In genomic region chrX:132216806-132217202, GRCh38 we compare ENCODE assay signal across 8 cellular contexts. TPM values are rescaled to one million over a fixed set of nuclear protein-coding genes. Genes with fewer than 3 reads are reported as not detected.
DNase-seq lines count a peak whose midpoint lies in the region; ATAC-seq and TF ChIP-seq lines count a peak whose summit lies in the region.

No MANE protein-coding gene starts in this region.

- POLR2A ChIA-PET in activated CD8-positive, alpha-beta T cell treated with anti-CD3 and anti-CD28 coated beads for 36 hours (lab: Charles Lee) = interaction anchor here (0.7 to 1.6 kb wide), 3 partner anchors 13 to 193 kb away, joined by 3 to 4 read pairs (median 3); no protein-coding TSS in a partner anchor

- H3K4me3 ChIP-seq in skeletal muscle tissue (ENCODE audit: low read length in 3 of 3) = peak overlapping the region; percentile 74 to 82 (median 74)

- peaks cover 9 to 19% (median 10%) of the 10 kb centered on the region in 3 donors for H3K4me1 ChIP-seq in skeletal muscle tissue (ENCODE audit: control insufficient read depth in 3 of 3, insufficient read depth in 3 of 3, low read length in 3 of 3)

- DNase-seq in activated CD4-positive, alpha-beta T cell treated with anti-CD3 and anti-CD28 coated beads for 4 hours = peak; percentile 15 to 20
- no peak for DNase-seq in activated CD4-positive, alpha-beta T cell treated with anti-CD3 and anti-CD28 coated beads for 1 hour
- DNase-seq in activated CD8-positive, alpha-beta T cell treated with anti-CD3 and anti-CD28 coated beads for 36 hours = peak; percentile 34
- peak; percentile 13 for DNase-seq in glomerular visceral epithelial cell (ENCODE audit: extremely low spot score)
- DNase-seq in medulla oblongata (ENCODE audit: extremely low spot score) = no peak

- peak overlapping the region; percentile 88 for H3K4me3 Mint-ChIP-seq in activated CD8-positive, alpha-beta T cell treated with anti-CD3 and anti-CD28 coated beads for 36 hours

- CTCF ChIA-PET in activated CD8-positive, alpha-beta T cell treated with anti-CD3 and anti-CD28 coated beads for 36 hours (lab: Charles Lee) = interaction anchor here (1.0 kb wide), 1 partner anchor 124 kb away, joined by 3 read pairs; no protein-coding TSS in a partner anchor

- peak overlapping the region; percentile 92 for H3K27ac ChIP-seq in skeletal muscle tissue (ENCODE audit: low read depth, low read length)

- no peaks in the 10 kb centered on the region for H3K27me3 ChIP-seq in skeletal muscle tissue (ENCODE audit: control insufficient read depth in 3 of 3, insufficient read depth in 3 of 3, low read length in 3 of 3)

- peaks cover 30% of the 10 kb centered on the region for H3K4me1 Mint-ChIP-seq in activated CD8-positive, alpha-beta T cell treated with anti-CD3 and anti-CD28 coated beads for 36 hours (ENCODE audit: low read depth)

- H3K27me3 Mint-ChIP-seq in activated CD8-positive, alpha-beta T cell treated with anti-CD3 and anti-CD28 coated beads for 36 hours = no peaks in the 10 kb centered on the region

- H3K9ac ChIP-seq in skeletal muscle tissue (ENCODE audit: low read depth in 1 of 3, low read length in 3 of 3) = peak overlapping the region; percentile 43 to 81 (median 70)

- no peak for TF ChIP-seq CTCF in activated CD8-positive, alpha-beta T cell treated with anti-CD3 and anti-CD28 coated beads for 36 hours (IDR thresholded peaks at IDR 0.05)

- H3K36me3 Mint-ChIP-seq in activated CD8-positive, alpha-beta T cell treated with anti-CD3 and anti-CD28 coated beads for 36 hours (ENCODE audit: low read depth) = peaks cover 21% of the 10 kb centered on the region

- no peaks in the 10 kb centered on the region for H3K9me3 ChIP-seq in skeletal muscle tissue (ENCODE audit: control insufficient read depth in 3 of 3, low read length in 3 of 3)

- intact Hi-C loops in activated CD8-positive, alpha-beta T cell treated with anti-CD3 and anti-CD28 coated beads for 36 hours (cut with micrococcal nuclease) = loop anchor here (10.0 kb wide), 2 partner anchors 268 to 382 kb away; partner anchors contain the start of gene MBNL3

- no peaks in the 10 kb centered on the region for H3K9me3 Mint-ChIP-seq in activated CD8-positive, alpha-beta T cell treated with anti-CD3 and anti-CD28 coated beads for 36 hours

- H3K27ac Mint-ChIP-seq in activated CD8-positive, alpha-beta T cell treated with anti-CD3 and anti-CD28 coated beads for 36 hours = peak overlapping the region; percentile 93

- ATAC-seq in HG03457 (IDR thresholded peaks at IDR 0.05; ENCODE audit: unreplicated experiment) (peak; percentile 12), GM18519 (IDR thresholded peaks at IDR 0.05; ENCODE audit: low FRiP score, unreplicated experiment) (no peak)
- peak; percentile 54 for ATAC-seq in activated CD8-positive, alpha-beta T cell treated with anti-CD3 and anti-CD28 coated beads for 36 hours

- H3K36me3 ChIP-seq in skeletal muscle tissue (ENCODE audit: control insufficient read depth in 3 of 3, insufficient read depth in 3 of 3, low read length in 3 of 3) = peaks cover 3 to 8% (median 4%) of the 10 kb centered on the region in 3 donors

RNA-seq across cellular contexts. Expression of gene RAP2C, which starts 2.4 kb away (rescaled TPM):
- 10 to 100 TPM; 28.7 to 30.1 TPM for total RNA-seq in activated CD8-positive, alpha-beta T cell treated with anti-CD3 and anti-CD28 coated beads for 36 hours
- total RNA-seq in skeletal muscle tissue = 29.7 TPM

Comparison
In these comparisons a context has a peak if more than half of its experiments do, and no peak if none do; other contexts are left out.
1. DNase-seq: peak in activated CD4-positive, alpha-beta T cell treated with anti-CD3 and anti-CD28 coated beads for 4 hours (2 of 2), activated CD8-positive, alpha-beta T cell treated with anti-CD3 and anti-CD28 coated beads for 36 hours (single experiment) and glomerular visceral epithelial cell (single experiment); none in activated CD4-positive, alpha-beta T cell treated with anti-CD3 and anti-CD28 coated beads for 1 hour (single experiment) and medulla oblongata (single experiment).